In the genomic region with DNA sequence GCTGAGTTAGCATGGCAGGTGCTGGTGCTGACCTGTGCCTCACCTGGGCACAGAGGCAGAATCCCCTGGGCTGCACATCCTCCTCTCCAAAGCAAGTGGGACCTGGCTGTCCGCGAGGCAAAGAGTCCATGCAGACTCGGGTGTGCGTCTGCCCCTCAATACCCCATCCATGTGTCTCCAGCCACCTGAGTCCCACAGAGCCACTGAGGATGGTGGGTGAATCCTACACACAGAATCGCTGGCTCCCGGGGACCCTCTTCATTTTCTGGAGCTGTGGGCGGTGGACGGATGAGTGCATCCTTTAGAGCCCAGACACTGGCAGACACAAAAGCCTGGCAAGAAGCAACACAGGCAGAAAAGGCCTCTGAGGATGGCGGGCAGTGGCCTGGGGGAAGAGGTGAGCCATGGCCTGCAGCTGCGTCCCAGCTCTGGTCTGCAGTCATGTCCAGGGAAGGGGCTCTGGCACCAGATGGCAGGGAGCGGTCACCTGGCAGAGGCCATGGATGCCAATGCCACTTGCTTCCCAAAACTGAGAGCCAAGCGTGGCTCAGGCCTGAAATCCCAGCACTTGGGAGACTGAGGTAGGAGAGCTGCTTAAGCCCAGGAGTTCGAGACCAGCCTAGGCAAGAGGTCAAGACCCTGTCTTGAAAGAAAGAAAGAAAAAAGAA, we compare ENCODE assay signal across 1 cellular context.
TF ChIP-seq lines count a peak whose summit lies in the region.

No MANE protein-coding gene starts in this region.

TF ChIP-seq in HEK293T, 16 proteins besides CTCF, POLR2A, EP300 and RAD21:
- TF ChIP-seq ZNF384 (IDR thresholded peaks at IDR 0.05) (no peak), FOXM1 (IDR thresholded peaks at IDR 0.05; ENCODE audit: borderline replicate concordance) (no peak), ARNT (IDR thresholded peaks at IDR 0.05) (no peak), HDGF (IDR thresholded peaks at IDR 0.05; ENCODE audit: borderline replicate concordance) (no peak), CTBP1 (IDR thresholded peaks at IDR 0.05; ENCODE audit: borderline replicate concordance) (no peak), TARDBP (IDR thresholded peaks at IDR 0.05) (no peak), SUZ12 (IDR thresholded peaks at IDR 0.05) (no peak), FOXA1 (IDR thresholded peaks at IDR 0.05) (no peak), SP1 (IDR thresholded peaks at IDR 0.05) (no peak), ELF4 (IDR thresholded peaks at IDR 0.05) (no peak), L3MBTL2 (conservative IDR thresholded peaks at IDR 0.05) (no peak), FOXK2 (IDR thresholded peaks at IDR 0.05) (no peak), NFRKB (IDR thresholded peaks at IDR 0.05) (no peak), LEF1 (IDR thresholded peaks at IDR 0.05; ENCODE audit: borderline replicate concordance) (no peak), BHLHE40 (IDR thresholded peaks at IDR 0.05; ENCODE audit: borderline replicate concordance) (no peak)
- TF ChIP-seq, protein P1, sequence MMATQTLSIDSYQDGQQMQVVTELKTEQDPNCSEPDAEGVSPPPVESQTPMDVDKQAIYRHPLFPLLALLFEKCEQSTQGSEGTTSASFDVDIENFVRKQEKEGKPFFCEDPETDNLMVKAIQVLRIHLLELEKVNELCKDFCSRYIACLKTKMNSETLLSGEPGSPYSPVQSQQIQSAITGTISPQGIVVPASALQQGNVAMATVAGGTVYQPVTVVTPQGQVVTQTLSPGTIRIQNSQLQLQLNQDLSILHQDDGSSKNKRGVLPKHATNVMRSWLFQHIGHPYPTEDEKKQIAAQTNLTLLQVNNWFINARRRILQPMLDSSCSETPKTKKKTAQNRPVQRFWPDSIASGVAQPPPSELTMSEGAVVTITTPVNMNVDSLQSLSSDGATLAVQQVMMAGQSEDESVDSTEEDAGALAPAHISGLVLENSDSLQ (IDR thresholded peaks at IDR 0.05), result no peak
